Comparison of ENCODE assay signal across 17 cellular contexts in genomic region chr5:156094001-156094400, GRCh38.
DNase-seq lines count a peak whose midpoint lies in the region; ATAC-seq, FAIRE-seq and TF ChIP-seq lines count a peak whose summit lies in the region.
"Had no signal": no experiment of that assay in that cellular context is flagged by ENCODE, and none has a peak within 500 bp of the region (broad histone marks: within the 10 kb centered on the region; RNA-seq: fewer than 3 reads in every experiment).

No MANE protein-coding gene starts in this region.

- no peak overlapping the region for H3K4me3 ChIP-seq in left ventricle myocardium inferior
- H3K4me3 ChIP-seq: ovary had no signal

- DNase-seq in Right ventricle myocardium superior (peak; percentile 31), left ventricle myocardium inferior (no peak), ecto neural progenitor cell (ENCODE audit: low spot score) (peak; percentile 54), midbrain (lab: John Stamatoyannopoulos, UW) (peak; percentile 51), NCI-H2171 treated with DMSO at 0.1 percent for 48 hours (lab: John Stamatoyannopoulos, UW) (no peak), H54 (ENCODE audit: insufficient read length, low spot score) (no peak)
- no peak for DNase-seq in activated CD8-positive, alpha-beta memory T cell treated with anti-CD3 and anti-CD28 coated beads for 24 hours
- DNase-seq: activated CD8-positive, alpha-beta T cell treated with anti-CD3 and anti-CD28 coated beads for 36 hours; activated effector memory CD4-positive, alpha-beta T cell treated with Interleukin-2 at 50 U/mL for 16 hours; Kasumi-1; NCI-H524 treated with DMSO at 0.1 percent for 48 hours; ovary; stimulated activated CD4-positive, alpha-beta T cell treated with anti-CD3 and anti-CD28 coated beads, Interleukin-12 subunit alpha, Interleukin-12 subunit beta, amount 100 ng/mL, for 4 hours; stimulated activated naive CD8-positive, alpha-beta T cell treated with anti-CD3 and anti-CD28 coated beads, Interleukin-15, amount 100 ng/mL, for 72 hours had no signal

- TF ChIP-seq POLR2A in H54 (IDR thresholded peaks at IDR 0.05; ENCODE audit: low read depth, low read length) = no peak

- peaks cover 14% of the 10 kb centered on the region for H3K4me1 ChIP-seq in left ventricle myocardium inferior

- no peak for TF ChIP-seq CTCF in left ventricle myocardium inferior (IDR thresholded peaks at IDR 0.05; ENCODE audit: borderline replicate concordance)

- peak; percentile 73 for ATAC-seq in Right ventricle myocardium superior (ENCODE audit: poor library complexity)
- no peak for ATAC-seq in HG03432 (IDR thresholded peaks at IDR 0.05; ENCODE audit: unreplicated experiment)
- ATAC-seq: activated CD8-positive, alpha-beta T cell treated with anti-CD3 and anti-CD28 coated beads for 36 hours; stimulated activated naive CD8-positive, alpha-beta T cell treated with anti-CD3 and anti-CD28 coated beads, Interleukin-15, amount 100 ng/mL, for 72 hours had no signal

- H3K27ac ChIP-seq in left ventricle myocardium inferior (replicated peaks) = no peak overlapping the region
- H3K27ac ChIP-seq: ovary had no signal

- H3K27me3 ChIP-seq in left ventricle myocardium inferior (ENCODE audit: low read depth) = no peaks in the 10 kb centered on the region
- H3K27me3 ChIP-seq: ovary had no signal

- intact Hi-C loops in Right ventricle myocardium superior (cut with DNase I) (no loop called here), left ventricle myocardium inferior (cut with micrococcal nuclease) (no loop called here)

- no peak for FAIRE-seq in H54 (lab: Jason Lieb, UNC)
- FAIRE-seq: G401.6, RCC 7860 had no signal

- H3K36me3 ChIP-seq in left ventricle myocardium inferior = no peaks in the 10 kb centered on the region
- H3K36me3 ChIP-seq: ovary had no signal

- H3K9me3 ChIP-seq in left ventricle myocardium inferior (replicated peaks) = peaks cover 17% of the 10 kb centered on the region
- H3K9me3 ChIP-seq: ovary had no signal

Comparison
In these comparisons a context has a peak if more than half of its experiments do, and no peak if none do; other contexts are left out.
1. DNase-seq: peak in Right ventricle myocardium superior (single experiment), ecto neural progenitor cell (single experiment) and midbrain (single experiment); none in left ventricle myocardium inferior (single experiment), NCI-H2171 treated with DMSO at 0.1 percent for 48 hours (single experiment), activated CD8-positive, alpha-beta memory T cell treated with anti-CD3 and anti-CD28 coated beads for 24 hours (single experiment) and H54 (single experiment).